ENCODE assay signal across 1 cellular context in the genomic region with DNA sequence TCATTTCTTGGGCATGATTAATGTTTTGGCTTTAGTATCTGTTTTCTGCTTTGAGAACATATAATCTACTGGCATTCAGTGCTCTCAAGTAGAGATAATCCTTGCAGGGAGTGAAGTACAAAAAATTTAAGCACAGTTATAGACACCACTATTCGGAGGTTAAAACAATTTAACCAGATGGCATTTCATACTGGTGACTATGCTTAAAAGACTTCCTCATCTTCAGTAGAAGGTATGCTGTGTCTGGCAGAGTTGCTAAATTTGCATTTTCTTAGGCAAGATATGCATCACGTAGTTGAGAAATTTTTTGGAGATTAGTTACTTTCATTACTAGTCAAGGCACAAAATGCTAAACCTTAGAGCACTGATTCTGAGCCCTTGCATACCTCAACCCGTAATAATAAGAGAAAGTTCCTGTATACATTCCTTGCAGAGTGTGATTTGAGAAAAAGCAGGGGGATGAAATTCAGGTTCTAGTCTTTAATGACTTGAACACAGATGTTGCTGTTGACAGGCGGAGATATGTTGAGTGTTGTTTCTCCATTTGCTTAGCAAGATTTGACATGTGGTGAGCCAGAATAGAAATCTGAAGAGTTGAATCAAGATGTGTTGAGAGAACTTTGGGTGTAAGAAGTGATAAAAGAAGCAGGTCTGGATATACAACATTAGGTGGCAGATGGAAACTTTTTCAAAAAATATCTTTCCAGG.
TF ChIP-seq lines count a peak whose summit lies in the region.

No MANE protein-coding gene starts in this region.

TF ChIP-seq in GM12878, 131 proteins besides CTCF, POLR2A, EP300 and RAD21 (continued from another document):
- TF ChIP-seq, protein P1, sequence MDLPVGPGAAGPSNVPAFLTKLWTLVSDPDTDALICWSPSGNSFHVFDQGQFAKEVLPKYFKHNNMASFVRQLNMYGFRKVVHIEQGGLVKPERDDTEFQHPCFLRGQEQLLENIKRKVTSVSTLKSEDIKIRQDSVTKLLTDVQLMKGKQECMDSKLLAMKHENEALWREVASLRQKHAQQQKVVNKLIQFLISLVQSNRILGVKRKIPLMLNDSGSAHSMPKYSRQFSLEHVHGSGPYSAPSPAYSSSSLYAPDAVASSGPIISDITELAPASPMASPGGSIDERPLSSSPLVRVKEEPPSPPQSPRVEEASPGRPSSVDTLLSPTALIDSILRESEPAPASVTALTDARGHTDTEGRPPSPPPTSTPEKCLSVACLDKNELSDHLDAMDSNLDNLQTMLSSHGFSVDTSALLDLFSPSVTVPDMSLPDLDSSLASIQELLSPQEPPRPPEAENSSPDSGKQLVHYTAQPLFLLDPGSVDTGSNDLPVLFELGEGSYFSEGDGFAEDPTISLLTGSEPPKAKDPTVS (IDR thresholded peaks at IDR 0.05; ENCODE audit: low read depth, low read length) = no peak
- TF ChIP-seq ZNF207 (IDR thresholded peaks at IDR 0.05; ENCODE audit: borderline replicate concordance) (no peak), GABPA (IDR thresholded peaks at IDR 0.05; ENCODE audit: low read depth) (no peak), BHLHE40 (IDR thresholded peaks at IDR 0.05; ENCODE audit: borderline replicate concordance in 1 of 2, low read depth in 2 of 2, low read length in 1 of 2) (no peak), HDGF (IDR thresholded peaks at IDR 0.05) (no peak), EED (IDR thresholded peaks at IDR 0.05; ENCODE audit: low read depth) (no peak), ESRRA (IDR thresholded peaks at IDR 0.05; ENCODE audit: low read length) (no peak), POLR2AphosphoS5 (IDR thresholded peaks at IDR 0.05; ENCODE audit: low read length) (no peak), MYB (IDR thresholded peaks at IDR 0.05; ENCODE audit: borderline replicate concordance, low read depth, low read length) (no peak)
- TF ChIP-seq, protein P2, sequence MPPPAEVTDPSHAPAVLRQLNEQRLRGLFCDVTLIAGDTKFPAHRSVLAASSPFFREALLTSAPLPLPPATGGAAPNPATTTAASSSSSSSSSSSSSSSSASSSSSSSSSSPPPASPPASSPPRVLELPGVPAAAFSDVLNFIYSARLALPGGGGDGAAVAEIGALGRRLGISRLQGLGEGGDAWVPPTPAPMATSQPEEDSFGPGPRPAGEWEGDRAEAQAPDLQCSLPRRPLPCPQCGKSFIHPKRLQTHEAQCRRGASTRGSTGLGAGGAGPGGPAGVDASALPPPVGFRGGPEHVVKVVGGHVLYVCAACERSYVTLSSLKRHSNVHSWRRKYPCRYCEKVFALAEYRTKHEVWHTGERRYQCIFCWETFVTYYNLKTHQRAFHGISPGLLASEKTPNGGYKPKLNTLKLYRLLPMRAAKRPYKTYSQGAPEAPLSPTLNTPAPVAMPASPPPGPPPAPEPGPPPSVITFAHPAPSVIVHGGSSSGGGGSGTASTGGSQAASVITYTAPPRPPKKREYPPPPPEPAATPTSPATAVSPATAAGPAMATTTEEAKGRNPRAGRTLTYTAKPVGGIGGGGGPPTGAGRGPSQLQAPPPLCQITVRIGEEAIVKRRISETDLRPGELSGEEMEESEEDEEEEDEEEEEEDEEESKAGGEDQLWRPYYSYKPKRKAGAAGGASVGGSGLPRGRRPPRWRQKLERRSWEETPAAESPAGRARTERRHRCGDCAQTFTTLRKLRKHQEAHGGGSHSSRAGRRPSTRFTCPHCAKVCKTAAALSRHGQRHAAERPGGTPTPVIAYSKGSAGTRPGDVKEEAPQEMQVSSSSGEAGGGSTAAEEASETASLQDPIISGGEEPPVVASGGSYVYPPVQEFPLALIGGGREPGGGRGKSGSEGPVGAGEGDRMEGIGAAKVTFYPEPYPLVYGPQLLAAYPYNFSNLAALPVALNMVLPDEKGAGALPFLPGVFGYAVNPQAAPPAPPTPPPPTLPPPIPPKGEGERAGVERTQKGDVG (CRISPR knock-in tag; IDR thresholded peaks at IDR 0.05) = no peak
